8 cellular contexts compared by ENCODE assay signal in genomic region chr22:36986242-36986821, GRCh38. TPM values are rescaled to one million over a fixed set of nuclear protein-coding genes. Genes with fewer than 3 reads are reported as not detected.
DNase-seq lines count a peak whose midpoint lies in the region; ATAC-seq, FAIRE-seq and TF ChIP-seq lines count a peak whose summit lies in the region.

No MANE protein-coding gene starts in this region.

- H3K4me1 Mint-ChIP-seq in stimulated activated memory B cell treated with anti-CD40 and anti-IgM and Interleukin-4, amounts not matched to agents 10 μg/mL and 1 μg/mL and 100 μg/mL, for 72 hours = no peaks in the 10 kb centered on the region

- CTCF ChIA-PET in K562 (lab: Yijun Ruan, JAX; ENCODE audit: low intra/inter-chr PET ratio) = interaction anchor here (2.4 kb wide), 1 partner anchor 57 kb away, joined by 14 read pairs; no protein-coding TSS in a partner anchor

- ATAC-seq in K562 (no peak), pancreas (peak in 2 of 4 donors; percentile 49 to 80)
- ATAC-seq in stimulated activated memory B cell treated with anti-CD40 and anti-IgM and Interleukin-4, amounts not matched to agents 10 μg/mL and 1 μg/mL and 100 μg/mL, for 72 hours = no peak

- no peak for DNase-seq in GM06990 (ENCODE audit: extremely low read depth, insufficient read length)
- peak; percentile 27 for DNase-seq in NCI-H1694 treated with DMSO at 0.1 percent for 48 hours (lab: John Stamatoyannopoulos, UW)
- DNase-seq in K562 (ENCODE audit: extremely low read depth in 1 of 4, low spot score in 3 of 4) = peak; percentile 43 to 59 (median 53)
- DNase-seq in pancreas = peak in 1 of 6 donors; percentile 51
- no peak for DNase-seq in AG20443 (ENCODE audit: low spot score)
- no peak for DNase-seq in suprapubic skin (ENCODE audit: low spot score in 2 of 2)
- DNase-seq in NCI-H1092 (lab: John Stamatoyannopoulos, UW) = no peak

- H3K9me3 Mint-ChIP-seq in stimulated activated memory B cell treated with anti-CD40 and anti-IgM and Interleukin-4, amounts not matched to agents 10 μg/mL and 1 μg/mL and 100 μg/mL, for 72 hours = no peaks in the 10 kb centered on the region

- TF ChIP-seq EP300 in K562 (IDR thresholded peaks at IDR 0.05; ENCODE audit: low read length) (no peak), suprapubic skin (IDR thresholded peaks at IDR 0.05) (no peak)

- TF ChIP-seq POLR2A in K562 (conservative IDR thresholded peaks at IDR 0.05) (no peak), suprapubic skin (IDR thresholded peaks at IDR 0.05) (no peak)

- H3K4me1 ChIP-seq in K562 (replicated peaks in 1 of 2; ENCODE audit: control insufficient read depth in 2 of 2, insufficient read depth in 2 of 2, low read length in 2 of 2) (peaks cover 13 to 17% of the 10 kb centered on the region in 2 experiments; a peak in 4 of 5 replicates), pancreas (no peaks in the 10 kb centered on the region), suprapubic skin (no peaks in the 10 kb centered on the region)

- H3K4me3 Mint-ChIP-seq in stimulated activated memory B cell treated with anti-CD40 and anti-IgM and Interleukin-4, amounts not matched to agents 10 μg/mL and 1 μg/mL and 100 μg/mL, for 72 hours = no peak overlapping the region

- H4K20me1 ChIP-seq in K562 (replicated peaks; ENCODE audit: control insufficient read depth, insufficient read depth, low read length) = no peaks in the 10 kb centered on the region

- H3K9me1 ChIP-seq in K562 (ENCODE audit: control insufficient read depth, insufficient read depth, low read length) = no peaks in the 10 kb centered on the region

- no peak overlapping the region for H3K4me3 ChIP-seq in GM06990 (replicated peaks; ENCODE audit: low read depth, low read length)
- no peak overlapping the region for H3K4me3 ChIP-seq in K562
- H3K4me3 ChIP-seq in pancreas = no peak overlapping the region
- no peak overlapping the region for H3K4me3 ChIP-seq in suprapubic skin

- peaks cover 14% of the 10 kb centered on the region for H3K9me3 ChIP-seq in K562 (replicated peaks; ENCODE audit: control insufficient read depth, insufficient read depth, low read depth, low read length)
- H3K9me3 ChIP-seq in pancreas = no peaks in the 10 kb centered on the region
- peaks cover 6% of the 10 kb centered on the region for H3K9me3 ChIP-seq in suprapubic skin

- FAIRE-seq in K562 (lab: Jason Lieb, UNC) = peak; percentile 44
- no peak for FAIRE-seq in pancreas (lab: Jason Lieb, UNC)

- no peak overlapping the region for H3K4me2 ChIP-seq in K562 (ENCODE audit: insufficient read depth, low read length)

- no peak overlapping the region for H3K27ac Mint-ChIP-seq in stimulated activated memory B cell treated with anti-CD40 and anti-IgM and Interleukin-4, amounts not matched to agents 10 μg/mL and 1 μg/mL and 100 μg/mL, for 72 hours

- no peak overlapping the region for H3K9ac ChIP-seq in K562 (ENCODE audit: insufficient read depth in 1 of 2, low read depth in 2 of 2, low read length in 2 of 2)

- H3K79me2 ChIP-seq in K562 (ENCODE audit: control insufficient read depth, insufficient read depth, low read length) = no peaks in the 10 kb centered on the region

- peak; percentile 29 to 63; a peak in 3 of 4 replicates for TF ChIP-seq RAD21 in K562 (CRISPR knock-in tag; conservative IDR thresholded peaks at IDR 0.05 in 1 of 2, IDR thresholded peaks at IDR 0.05 in 1 of 2)

- POLR2A ChIA-PET in K562 (lab: Yijun Ruan, JAX) = no interaction called here

- BruUV-seq in K562 (replicated peaks; lab: Mats Ljungman, UMichigan) = no TSS peak

- H2AFZ ChIP-seq in K562 (ENCODE audit: low read depth, low read length) = no peak overlapping the region

- in situ Hi-C loops in K562 (cut with MboI) = no loop called here

- WGBS in K562 (ENCODE audit: insufficient coverage, low coverage, missing lambda C conversion rate) = 52% methylated on average over 8 of the region's 8 CpGs
- WGBS in pancreas, 2 donors = 55 to 57% methylated on average over 8 of the region's 8 CpGs
- WGBS in suprapubic skin = 57% methylated on average over 8 of the region's 8 CpGs

- H3K27ac ChIP-seq in K562 (ENCODE audit: extremely low read depth, low read depth, low read length) (no peak overlapping the region), pancreas (no peak overlapping the region), suprapubic skin (no peak overlapping the region)

- H3K27me3 ChIP-seq in GM06990 (replicated peaks; ENCODE audit: control insufficient read depth, insufficient read depth, low read length) = peaks cover 5% of the 10 kb centered on the region; the same call in 1 of the 2 replicates
- H3K27me3 ChIP-seq in K562 (ENCODE audit: control insufficient read depth in 2 of 2, insufficient read depth in 2 of 2, low read length in 2 of 2) = peaks cover 4 to 12% of the 10 kb centered on the region in 2 experiments; a peak in 4 of 5 replicates
- H3K27me3 ChIP-seq in pancreas = peaks cover 0 to 7% (median 0%) of the 10 kb centered on the region in 4 donors
- peaks cover 38% of the 10 kb centered on the region for H3K27me3 ChIP-seq in suprapubic skin

- H3K36me3 ChIP-seq in GM06990 (ENCODE audit: control insufficient read depth, insufficient read depth, low read length) = no peaks in the 10 kb centered on the region
- no peaks in the 10 kb centered on the region; the same call in 2 of the 3 replicates for H3K36me3 ChIP-seq in K562 (ENCODE audit: control insufficient read depth, insufficient read depth, low read length)
- H3K36me3 ChIP-seq in pancreas = no peaks in the 10 kb centered on the region
- H3K36me3 ChIP-seq in suprapubic skin = no peaks in the 10 kb centered on the region

- H3K27me3 Mint-ChIP-seq in stimulated activated memory B cell treated with anti-CD40 and anti-IgM and Interleukin-4, amounts not matched to agents 10 μg/mL and 1 μg/mL and 100 μg/mL, for 72 hours = peaks cover 59% of the 10 kb centered on the region

- intact Hi-C loops in K562 (cut with micrococcal nuclease) = loop anchor here (5.0 kb wide), 1 partner anchor 56 kb away; no protein-coding TSS in a partner anchor
- intact Hi-C loops in pancreas (cut with DNase I) = no loop called here

- peak; percentile 76 for TF ChIP-seq CTCF in GM06990 (IDR thresholded peaks at IDR 0.05; ENCODE audit: insufficient read depth, low read length, poor library complexity, severe bottlenecking)
- TF ChIP-seq CTCF in K562 (IDR thresholded peaks at IDR 0.05 in 2 of 3, conservative IDR thresholded peaks at IDR 0.05 in 1 of 3; ENCODE audit: insufficient read depth in 2 of 3, low read depth in 1 of 3, low read length in 3 of 3) = peak; percentile 55 to 83 (median 66)
- peak in 3 of 4 donors; percentile 29 to 50 (median 46) for TF ChIP-seq CTCF in pancreas (IDR thresholded peaks at IDR 0.05)
- no peak for TF ChIP-seq CTCF in suprapubic skin (IDR thresholded peaks at IDR 0.05)

- H3K36me3 Mint-ChIP-seq in stimulated activated memory B cell treated with anti-CD40 and anti-IgM and Interleukin-4, amounts not matched to agents 10 μg/mL and 1 μg/mL and 100 μg/mL, for 72 hours = no peaks in the 10 kb centered on the region

TF ChIP-seq in K562, 482 proteins besides CTCF, POLR2A, EP300 and RAD21 (continues in another document):
- TF ChIP-seq ADNP (tag; IDR thresholded peaks at IDR 0.05) = peak; percentile 59; the same call in 1 of the 2 replicates

RNA-seq across cellular contexts. Expression of gene TST, which starts 32.9 kb away (rescaled TPM):
- total RNA-seq in K562 (2011; cell fraction: chromatin; rRNA removed; ENCODE audit: low replicate concordance) = 2.6 and 16.9 TPM in 2 replicates
- 23.8 and 27.2 TPM in 2 replicates for total RNA-seq in K562 (2011; cell fraction: nucleolus; rRNA removed)
- total RNA-seq in K562 (2011; cell fraction: nucleoplasm; rRNA removed) = 7.9 and 8.0 TPM in 2 replicates
- total RNA-seq in K562 (2014; rRNA removed) (26.7 and 26.9 TPM in 2 replicates), K562 (2014; rRNA removed; fragmentation: Illumina TruSeq; extraction: Trizol) (4.1 and 5.7 TPM in 2 replicates), K562 (2015; rRNA removed; fragmentation: Illumina TruSeq; extraction: Trizol) (12.4 and 13.1 TPM in 2 replicates), K562 (2021) (23.1 and 23.8 TPM in 2 replicates), pancreas (10 to 100 TPM; 22.9 to 45.7 (median 35.4) TPM), suprapubic skin (10 to 100 TPM; 23.2 to 56.3 (median 52.4) TPM)
- polyA plus RNA-seq in K562 (2011; rRNA removed) (14.0 and 18.6 TPM in 2 replicates), K562 (2014; fragmentation: Illumina TruSeq; extraction: Trizol) (7.7 and 14.4 TPM in 2 replicates), K562 (2014; fragmentation: Nextera tagmentation; extraction: Ambion mirVana) (1 to 10 TPM; 1.4 to 4.3 TPM), K562 (2014; rRNA removed) (19.7 and 26.1 TPM in 2 replicates), pancreas (10 to 100 TPM; 51.5 to 52.3 TPM)
- 23.0 and 51.6 TPM in 2 replicates for polyA plus RNA-seq in K562 (2011; cell fraction: cytosol; rRNA removed)
- 10.6 and 13.0 TPM in 2 replicates for polyA plus RNA-seq in K562 (2011; cell fraction: nucleus; rRNA removed)
- polyA plus RNA-seq in K562 (2012) = 13.1 and 24.0 TPM in 2 replicates
- polyA minus RNA-seq in K562 (2011; rRNA and poly(A)+ RNA removed) = 4.4 and 5.5 TPM in 2 replicates
- polyA minus RNA-seq in K562 (2011; cell fraction: cytosol; rRNA and poly(A)+ RNA removed) = 10.1 and 12.3 TPM in 2 replicates
- polyA minus RNA-seq in K562 (2011; cell fraction: nucleus; rRNA and poly(A)+ RNA removed) = 13.2 and 18.7 TPM in 2 replicates

RNA-seq across cellular contexts. Expression of gene MPST, which starts 33.2 kb away (rescaled TPM):
- 23.7 and 51.5 TPM in 2 replicates for total RNA-seq in K562 (2011; cell fraction: chromatin; rRNA removed; ENCODE audit: low replicate concordance)
- total RNA-seq in K562 (2011; cell fraction: nucleolus; rRNA removed) = 38.4 and 40.9 TPM in 2 replicates
- 34.5 and 45.6 TPM in 2 replicates for total RNA-seq in K562 (2011; cell fraction: nucleoplasm; rRNA removed)
- total RNA-seq in K562 (2014; rRNA removed) = 104 and 117 TPM in 2 replicates
- 6.7 and 8.1 TPM in 2 replicates for total RNA-seq in K562 (2014; rRNA removed; fragmentation: Illumina TruSeq; extraction: Trizol)
- 24.3 and 25.3 TPM in 2 replicates for total RNA-seq in K562 (2015; rRNA removed; fragmentation: Illumina TruSeq; extraction: Trizol)
- total RNA-seq in K562 (2021) = 66.8 and 68.2 TPM in 2 replicates
- polyA plus RNA-seq in K562 (2011; rRNA removed) = 24.8 and 34.6 TPM in 2 replicates
- polyA plus RNA-seq in K562 (2011; cell fraction: cytosol; rRNA removed) = 49.5 and 189 TPM in 2 replicates
- 50.2 and 71.7 TPM in 2 replicates for polyA plus RNA-seq in K562 (2011; cell fraction: nucleus; rRNA removed)
- polyA plus RNA-seq in K562 (2012) = 35.2 and 62.2 TPM in 2 replicates
- polyA plus RNA-seq in K562 (2014; fragmentation: Illumina TruSeq; extraction: Trizol) = 11.2 and 24.8 TPM in 2 replicates
- 1 to 10 TPM in 1 of 2 experiments, under 1 TPM in 1; 0.65 to 1.3 TPM for polyA plus RNA-seq in K562 (2014; fragmentation: Nextera tagmentation; extraction: Ambion mirVana)
- 78.5 and 88.1 TPM in 2 replicates for polyA plus RNA-seq in K562 (2014; rRNA removed)
- polyA minus RNA-seq in K562 (2011; rRNA and poly(A)+ RNA removed) = 8.4 and 10.2 TPM in 2 replicates
- polyA minus RNA-seq in K562 (2011; cell fraction: cytosol; rRNA and poly(A)+ RNA removed) = 22.6 and 34.3 TPM in 2 replicates
- polyA minus RNA-seq in K562 (2011; cell fraction: nucleus; rRNA and poly(A)+ RNA removed) = 12.7 and 15.7 TPM in 2 replicates
- 10 to 100 TPM; 46.4 to 77.2 (median 50.9) TPM for total RNA-seq in pancreas
- polyA plus RNA-seq in pancreas = 100 to 1,000 TPM in 1 of 2 donors, 10 to 100 TPM in 1; 56.1 to 161 TPM
- total RNA-seq in suprapubic skin = 100 to 1,000 TPM in 3 of 4 donors, 10 to 100 TPM in 1; 99.0 to 171 (median 143) TPM

Comparison
In these comparisons a context has a peak if more than half of its experiments do, and no peak if none do; other contexts are left out.
1. DNase-seq: peak in NCI-H1694 treated with DMSO at 0.1 percent for 48 hours (single experiment) and K562 (4 of 4); none in GM06990 (single experiment), AG20443 (single experiment), suprapubic skin (0 of 2) and NCI-H1092 (single experiment).
2. CTCF ChIP-seq: peak in GM06990 (single experiment), K562 (3 of 3) and pancreas (3 of 4); none in suprapubic skin (0 of 2).